Comparison of ENCODE assay signal across 8 cellular contexts in genomic region chr9:34647084-34647403, GRCh38. TPM values are rescaled to one million over a fixed set of nuclear protein-coding genes. Genes with fewer than 3 reads are reported as not detected.
DNase-seq lines count a peak whose midpoint lies in the region; ATAC-seq and TF ChIP-seq lines count a peak whose summit lies in the region.

No MANE protein-coding gene starts in this region.

- no peaks in the 10 kb centered on the region for H3K27me3 Mint-ChIP-seq in activated T-cell treated with anti-CD3 and anti-CD28 coated beads, Interleukin-2, amount 50 U/mL, for 4 hours (ENCODE audit: low read depth)

- H3K4me3 ChIP-seq in adrenal gland = peak overlapping the region; percentile 18 to 79 (median 56)
- peak overlapping the region; percentile 61 to 88 (median 78) for H3K4me3 ChIP-seq in liver (ENCODE audit: low read depth in 1 of 3, low read length in 3 of 3)
- H3K4me3 ChIP-seq in transverse colon = peak overlapping the region; percentile 49 to 67 (median 59)

- no peak for TF ChIP-seq RAD21 in liver (IDR thresholded peaks at IDR 0.05)

- H3K4me3 Mint-ChIP-seq in activated T-cell treated with anti-CD3 and anti-CD28 coated beads, Interleukin-2, amount 50 U/mL, for 4 hours = peak overlapping the region; percentile 91

- H3K27me3 ChIP-seq in adrenal gland = no peaks in the 10 kb centered on the region
- H3K27me3 ChIP-seq in liver (ENCODE audit: control insufficient read depth in 4 of 4, insufficient read depth in 4 of 4, low read length in 3 of 4) = no peaks in the 10 kb centered on the region
- no peaks in the 10 kb centered on the region for H3K27me3 ChIP-seq in transverse colon

- in situ Hi-C loops in transverse colon (cut with MboI; ENCODE audit: low pct_ligation_motif_present in 1 of 4, low pct_unique_long_range_greater_than_20kb in 1 of 4, low sequenced_read_pairs in 3 of 4) = no loop called here

- H3K9ac ChIP-seq in liver (ENCODE audit: low read depth in 1 of 2, low read length in 2 of 2) = peak overlapping the region; percentile 82 to 93

- H3K27ac ChIP-seq in adrenal gland = peak overlapping the region; percentile 69 to 96 (median 84)
- peak overlapping the region; percentile 86 to 94 for H3K27ac ChIP-seq in liver (ENCODE audit: low read depth in 1 of 2, low read length in 2 of 2)
- H3K27ac ChIP-seq in transverse colon = peak overlapping the region; percentile 84 to 96 (median 91)

- DNase-seq in activated T-cell treated with anti-CD3 and anti-CD28 coated beads, Interleukin-2, amount 50 U/mL, for 4 hours = no peak
- no peak for DNase-seq in activated T-cell treated with anti-CD3 and anti-CD28 coated beads, Interleukin-2, amount 50 U/mL, for 48 hours
- DNase-seq in adrenal gland (no peak), transverse colon (no peak), cortex of kidney (lab: John Stamatoyannopoulos, UW) (no peak), medulla oblongata (ENCODE audit: extremely low spot score) (no peak)

- H3K36me3 ChIP-seq in adrenal gland (replicated peaks in 1 of 2) (peaks cover 0 to 26% of the 10 kb centered on the region in 2 donors), liver (ENCODE audit: control insufficient read depth in 4 of 4, insufficient read depth in 3 of 4, low read depth in 1 of 4, low read length in 3 of 4) (peaks cover 0 to 15% (median 10%) of the 10 kb centered on the region in 4 donors), transverse colon (peaks cover 0 to 14% (median 4%) of the 10 kb centered on the region in 4 donors)

- no peak for TF ChIP-seq EP300 in transverse colon (IDR thresholded peaks at IDR 0.05; ENCODE audit: low read depth)

- peaks cover 34% of the 10 kb centered on the region for H3K4me1 Mint-ChIP-seq in activated T-cell treated with anti-CD3 and anti-CD28 coated beads, Interleukin-2, amount 50 U/mL, for 4 hours (ENCODE audit: low read depth)

- intact Hi-C loops in adrenal gland (cut with DNase I) (no loop called here), transverse colon (cut with DNase I; ENCODE audit: low total_unique reads) (no loop called here)

- no peaks in the 10 kb centered on the region for H3K9me3 Mint-ChIP-seq in activated T-cell treated with anti-CD3 and anti-CD28 coated beads, Interleukin-2, amount 50 U/mL, for 4 hours

- TF ChIP-seq POLR2A in adrenal gland (IDR thresholded peaks at IDR 0.05) = no peak
- TF ChIP-seq POLR2A in transverse colon (IDR thresholded peaks at IDR 0.05) = no peak

- TF ChIP-seq CTCF in adrenal gland (IDR thresholded peaks at IDR 0.05) (no peak), liver (IDR thresholded peaks at IDR 0.05; ENCODE audit: low read depth, low read length, missing input control) (no peak), transverse colon (IDR thresholded peaks at IDR 0.05) (no peak)

- H3K9me3 ChIP-seq in adrenal gland (replicated peaks in 1 of 3) = no peaks in the 10 kb centered on the region
- H3K9me3 ChIP-seq in liver (ENCODE audit: control insufficient read depth in 4 of 4, low read length in 3 of 4) = no peaks in the 10 kb centered on the region
- H3K9me3 ChIP-seq in transverse colon = no peaks in the 10 kb centered on the region

- ATAC-seq in activated T-cell treated with anti-CD3 and anti-CD28 coated beads, Interleukin-2, amount 50 U/mL, for 4 hours = no peak
- ATAC-seq in HG03159 (IDR thresholded peaks at IDR 0.05; ENCODE audit: unreplicated experiment) = no peak

- peaks cover 17% of the 10 kb centered on the region for H3K36me3 Mint-ChIP-seq in activated T-cell treated with anti-CD3 and anti-CD28 coated beads, Interleukin-2, amount 50 U/mL, for 4 hours (ENCODE audit: insufficient read depth)

- 0 to 1% (median 0%) methylated on average over 1 to 8 of the region's 8 CpGs for WGBS in adrenal gland, 4 donors
- WGBS in liver = under 1% methylated on average over 8 of the region's 8 CpGs
- 4% methylated on average over 4 of the region's 8 CpGs; no CpG with 5 or more reads in 1 of the 2 donors for WGBS in transverse colon (ENCODE audit: low coverage in 1 of 2), 2 donors

- H3K4me1 ChIP-seq in adrenal gland (replicated peaks in 1 of 2) (peaks cover 30 to 34% of the 10 kb centered on the region in 2 donors), liver (ENCODE audit: control insufficient read depth in 4 of 4, insufficient read depth in 4 of 4, low read length in 3 of 4) (peaks cover 14 to 82% (median 73%) of the 10 kb centered on the region in 4 donors), transverse colon (peaks cover 18 to 32% (median 27%) of the 10 kb centered on the region in 4 donors)

TF ChIP-seq in liver, 16 proteins besides CTCF, POLR2A, EP300 and RAD21 (continues in another document):
- TF ChIP-seq ATF3 (IDR thresholded peaks at IDR 0.05) (no peak), FOXA1 (IDR thresholded peaks at IDR 0.05) (no peak), FOXA2 (IDR thresholded peaks at IDR 0.05) (no peak), YY1 (IDR thresholded peaks at IDR 0.05) (no peak), MAX (IDR thresholded peaks at IDR 0.05) (no peak), HNF4A (conservative IDR thresholded peaks at IDR 0.05) (no peak), RXRA (IDR thresholded peaks at IDR 0.05) (no peak), EGR1 (IDR thresholded peaks at IDR 0.05; ENCODE audit: low read depth in 2 of 2) (no peak), TAF1 (conservative IDR thresholded peaks at IDR 0.05) (no peak), REST (IDR thresholded peaks at IDR 0.05) (no peak), HNF4G (IDR thresholded peaks at IDR 0.05) (no peak), GABPA (IDR thresholded peaks at IDR 0.05 in 1 of 2, conservative IDR thresholded peaks at IDR 0.05 in 1 of 2) (no peak), SP1 (IDR thresholded peaks at IDR 0.05) (no peak), NR2F2 (IDR thresholded peaks at IDR 0.05) (no peak)

RNA-seq across cellular contexts. Expression of gene GALT, which starts 0.6 kb away (rescaled TPM):
- total RNA-seq in activated T-cell treated with anti-CD3 and anti-CD28 coated beads, Interleukin-2, amount 50 U/mL, for 4 hours = 10 to 100 TPM; 29.8 to 37.7 (median 30.3) TPM
- total RNA-seq in adrenal gland = 100 to 1,000 TPM in 1 of 8 donors, 10 to 100 TPM in 7; 48.6 to 101 (median 80.5) TPM
- polyA plus RNA-seq in adrenal gland = 100 to 1,000 TPM in 2 of 3 donors, 10 to 100 TPM in 1; 37.5 to 147 (median 110) TPM
- 100 to 1,000 TPM in 1 of 2 donors, 10 to 100 TPM in 1; 58.6 to 161 TPM for total RNA-seq in liver
- polyA plus RNA-seq in liver = 100 to 1,000 TPM in 1 of 2 donors, 10 to 100 TPM in 1; 69.3 to 196 TPM
- 100 to 1,000 TPM in 2 of 4 donors, 10 to 100 TPM in 2; 73.5 to 147 (median 97.3) TPM for total RNA-seq in transverse colon

RNA-seq across cellular contexts. Expression of gene IL11RA, which starts 4.9 kb away (rescaled TPM):
- 10 to 100 TPM in 1 of 3 donors, 1 to 10 TPM in 2; 7.7 to 10.4 (median 8.8) TPM for total RNA-seq in activated T-cell treated with anti-CD3 and anti-CD28 coated beads, Interleukin-2, amount 50 U/mL, for 4 hours
- 10 to 100 TPM in 4 of 8 donors, 1 to 10 TPM in 4; 8.0 to 20.1 (median 12.0) TPM for total RNA-seq in adrenal gland
- polyA plus RNA-seq in adrenal gland = 10 to 100 TPM in 2 of 3 donors, 1 to 10 TPM in 1; 5.2 to 27.9 (median 26.2) TPM
- 10 to 100 TPM; 14.8 to 35.3 TPM for total RNA-seq in liver
- polyA plus RNA-seq in liver = 10 to 100 TPM in 1 of 2 donors, 1 to 10 TPM in 1; 10.0 to 14.7 TPM
- total RNA-seq in transverse colon = 10 to 100 TPM; 27.0 to 94.6 (median 47.5) TPM

RNA-seq across cellular contexts. Expression of gene SIGMAR1, which starts 9.5 kb away (rescaled TPM):
- 100 to 1,000 TPM; 120 to 128 (median 123) TPM for total RNA-seq in activated T-cell treated with anti-CD3 and anti-CD28 coated beads, Interleukin-2, amount 50 U/mL, for 4 hours
- total RNA-seq in adrenal gland = 100 to 1,000 TPM in 4 of 8 donors, 10 to 100 TPM in 4; 64.6 to 158 (median 99.9) TPM
- polyA plus RNA-seq in adrenal gland = 10 to 100 TPM; 34.6 to 96.3 (median 65.9) TPM
- 100 to 1,000 TPM; 116 to 161 TPM for total RNA-seq in liver
- 100 to 1,000 TPM; 196 to 210 TPM for polyA plus RNA-seq in liver
- total RNA-seq in transverse colon = 100 to 1,000 TPM in 1 of 4 donors, 10 to 100 TPM in 3; 45.6 to 102 (median 62.6) TPM

RNA-seq across cellular contexts. Expression of gene CCL27, which starts 15.4 kb away (rescaled TPM):
- under 1 TPM; 0.24 to 0.43 (median 0.26) TPM for total RNA-seq in activated T-cell treated with anti-CD3 and anti-CD28 coated beads, Interleukin-2, amount 50 U/mL, for 4 hours
- under 1 TPM in 2 of 8 donors, not detected in 6; 0.38 to 0.65 TPM for total RNA-seq in adrenal gland
- polyA plus RNA-seq in adrenal gland = under 1 TPM in 2 of 3 donors, not detected in 1; 0.10 to 0.24 TPM
- not detected for total RNA-seq in liver
- not detected for polyA plus RNA-seq in liver
- total RNA-seq in transverse colon = not detected

RNA-seq across cellular contexts. Expression of gene ARID3C, which starts 18.2 kb away (rescaled TPM):
- not detected for total RNA-seq in activated T-cell treated with anti-CD3 and anti-CD28 coated beads, Interleukin-2, amount 50 U/mL, for 4 hours
- not detected for total RNA-seq in adrenal gland
- not detected for polyA plus RNA-seq in adrenal gland
- total RNA-seq in liver = 1 to 10 TPM; 2.2 to 2.6 TPM
- 1 to 10 TPM in 1 of 2 donors, under 1 TPM in 1; 0.58 to 1.1 TPM for polyA plus RNA-seq in liver
- total RNA-seq in transverse colon = not detected
